1 cellular context compared by ENCODE assay signal in the genomic region with DNA sequence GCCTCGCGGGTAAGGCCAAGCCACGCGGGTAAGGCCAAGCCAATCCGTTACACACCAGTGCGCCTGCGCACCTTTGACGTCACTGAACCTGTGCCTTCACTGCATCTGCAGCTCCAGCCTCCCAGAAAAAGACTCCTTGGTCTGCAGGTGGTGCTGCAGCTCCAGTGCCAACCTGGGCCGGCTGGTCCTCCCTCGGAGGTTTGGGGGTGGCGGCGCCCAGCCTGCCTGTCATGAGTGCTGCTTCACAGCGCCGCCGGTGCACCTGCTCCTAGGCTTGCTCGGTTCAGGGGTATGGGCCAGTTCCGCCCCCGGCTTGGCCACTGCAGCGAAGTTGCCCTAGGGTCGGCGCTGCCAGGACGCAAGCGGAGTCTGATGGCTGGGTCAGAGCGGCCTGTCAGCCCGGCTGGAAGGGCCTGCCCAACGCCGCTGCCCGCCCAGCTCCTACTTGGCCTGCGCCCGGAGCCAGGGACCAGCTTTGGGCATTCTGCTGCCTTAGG.
TF ChIP-seq lines count a peak whose summit lies in the region.

No MANE protein-coding gene starts in this region.

TF ChIP-seq in H1, 55 proteins besides CTCF, POLR2A, EP300 and RAD21 (continued from another document):
- TF ChIP-seq, protein P1, sequence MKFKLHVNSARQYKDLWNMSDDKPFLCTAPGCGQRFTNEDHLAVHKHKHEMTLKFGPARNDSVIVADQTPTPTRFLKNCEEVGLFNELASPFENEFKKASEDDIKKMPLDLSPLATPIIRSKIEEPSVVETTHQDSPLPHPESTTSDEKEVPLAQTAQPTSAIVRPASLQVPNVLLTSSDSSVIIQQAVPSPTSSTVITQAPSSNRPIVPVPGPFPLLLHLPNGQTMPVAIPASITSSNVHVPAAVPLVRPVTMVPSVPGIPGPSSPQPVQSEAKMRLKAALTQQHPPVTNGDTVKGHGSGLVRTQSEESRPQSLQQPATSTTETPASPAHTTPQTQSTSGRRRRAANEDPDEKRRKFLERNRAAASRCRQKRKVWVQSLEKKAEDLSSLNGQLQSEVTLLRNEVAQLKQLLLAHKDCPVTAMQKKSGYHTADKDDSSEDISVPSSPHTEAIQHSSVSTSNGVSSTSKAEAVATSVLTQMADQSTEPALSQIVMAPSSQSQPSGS (IDR thresholded peaks at IDR 0.05; ENCODE audit: low read length): no peak
